ENCODE assay signal across 18 cellular contexts in genomic region chr13:74070513-74070912, GRCh38.
DNase-seq lines count a peak whose midpoint lies in the region; ATAC-seq and TF ChIP-seq lines count a peak whose summit lies in the region.
"Had no signal": no experiment of that assay in that cellular context is flagged by ENCODE, and none has a peak within 500 bp of the region (broad histone marks: within the 10 kb centered on the region; RNA-seq: fewer than 3 reads in every experiment).

No MANE protein-coding gene starts in this region.

- peaks cover 13 to 21% of the 10 kb centered on the region in 2 donors for H3K36me3 Mint-ChIP-seq in CD4-positive, alpha-beta memory T cell
- peaks cover 15% of the 10 kb centered on the region for H3K36me3 Mint-ChIP-seq in memory B cell

- no peak overlapping the region for H2AK5ac ChIP-seq in neuronal stem cell (ENCODE audit: low read depth, low read length)

- no peak overlapping the region for H3K9ac ChIP-seq in SU-DHL-6 (ENCODE audit: low read length)
- H3K9ac ChIP-seq in colonic mucosa (ENCODE audit: low read depth in 2 of 2, low read length in 2 of 2) = no peak overlapping the region
- H3K9ac ChIP-seq in neuronal stem cell (ENCODE audit: low read depth, low read length, poor library complexity) = no peak overlapping the region
- H3K9ac ChIP-seq: SK-N-SH had no signal

- H2BK120ac ChIP-seq in neuronal stem cell (ENCODE audit: low read depth, low read length) = no peak overlapping the region

- no peaks in the 10 kb centered on the region for H3K79me1 ChIP-seq in neuronal stem cell (ENCODE audit: low read depth, low read length)

- H3K9me2 ChIP-seq in SU-DHL-6 (replicated peaks; ENCODE audit: insufficient read depth, low read length) = no peaks in the 10 kb centered on the region
- H3K9me2 ChIP-seq: SK-N-SH had no signal

- no peak overlapping the region for H4K91ac ChIP-seq in neuronal stem cell (ENCODE audit: low read depth, low read length, poor library complexity)

- peaks cover 64 to 85% (median 78%) of the 10 kb centered on the region in 4 donors for H3K4me1 Mint-ChIP-seq in CD4-positive, alpha-beta memory T cell
- peaks cover 46% of the 10 kb centered on the region for H3K4me1 Mint-ChIP-seq in memory B cell

- no peaks in the 10 kb centered on the region for H3K79me2 ChIP-seq in SU-DHL-6 (ENCODE audit: insufficient read depth, low read length)

- H3K18ac ChIP-seq in neuronal stem cell (ENCODE audit: low read length) = no peak overlapping the region

- no peak overlapping the region for H3K4ac ChIP-seq in neuronal stem cell (ENCODE audit: low read length)

- no peak for DNase-seq in CD4-positive, alpha-beta memory T cell
- DNase-seq in memory B cell (ENCODE audit: low spot score in 2 of 2) (no peak), colonic mucosa (no peak), neuronal stem cell (ENCODE audit: low spot score) (no peak)
- DNase-seq in effector CD8-positive, alpha-beta T cell (lab: John Stamatoyannopoulos, UW) = no peak
- DNase-seq: body of pancreas, hypothalamus, left colon, NCI-H1417, NCI-H446 treated with DMSO at 0.1 percent for 48 hours, psoas muscle, SK-N-SH, WERI-Rb-1 had no signal

- H3F3A ChIP-seq in SU-DHL-6 (ENCODE audit: insufficient read depth) = no peaks in the 10 kb centered on the region

- H3K36me3 ChIP-seq in CD4-positive, alpha-beta memory T cell (ENCODE audit: insufficient read depth, low read length) = no peaks in the 10 kb centered on the region
- H3K36me3 ChIP-seq in SU-DHL-6 (ENCODE audit: low read length) (no peaks in the 10 kb centered on the region), colonic mucosa (no peaks in the 10 kb centered on the region), neuronal stem cell (replicated peaks in 1 of 2; ENCODE audit: control insufficient read depth in 2 of 2, insufficient read depth in 2 of 2, low read length in 2 of 2) (peaks cover 0 to 8% of the 10 kb centered on the region in 2 donors)
- H3K36me3 ChIP-seq: thoracic aorta, WERI-Rb-1 had no signal

- H3K23ac ChIP-seq in neuronal stem cell (ENCODE audit: low read depth, low read length, poor library complexity) = no peak overlapping the region

- no peak overlapping the region for H2AFZ ChIP-seq in SU-DHL-6 (ENCODE audit: low read depth, low read length, severe bottlenecking)
- no peak overlapping the region for H2AFZ ChIP-seq in neuronal stem cell (ENCODE audit: low read length)

- H4K8ac ChIP-seq in neuronal stem cell (ENCODE audit: low read depth, low read length) = no peak overlapping the region

- no peaks in the 10 kb centered on the region for H3K27me3 ChIP-seq in CD4-positive, alpha-beta memory T cell (ENCODE audit: insufficient read depth, low read length)
- H3K27me3 ChIP-seq in SU-DHL-6 (ENCODE audit: low read length) (no peaks in the 10 kb centered on the region), colonic mucosa (no peaks in the 10 kb centered on the region), neuronal stem cell (ENCODE audit: control insufficient read depth in 3 of 3, insufficient read depth in 3 of 3, low read depth in 1 of 3, low read length in 3 of 3) (no peaks in the 10 kb centered on the region)
- H3K27me3 ChIP-seq: body of pancreas had no signal

- H3K27me3 Mint-ChIP-seq in CD4-positive, alpha-beta memory T cell = no peaks in the 10 kb centered on the region
- H3K27me3 Mint-ChIP-seq in memory B cell = no peaks in the 10 kb centered on the region

- WGBS in neuronal stem cell (ENCODE audit: extremely low coverage in 2 of 2, insufficient read length in 2 of 2, insufficient replicate concordance in 1 of 2), 2 donors = no CpG with 5 or more reads among the region's 1 CpG

- intact Hi-C loops in CD4-positive, alpha-beta memory T cell (cut with micrococcal nuclease) = loop anchor here (1.0 to 5.0 kb wide), 5 partner anchors 8 to 216 kb away; no protein-coding TSS in a partner anchor
- intact Hi-C loops in colonic mucosa (cut with DNase I) = no loop called here

- H4K20me1 ChIP-seq in SU-DHL-6 (ENCODE audit: low read depth, low read length) = no peaks in the 10 kb centered on the region; the same call in 1 of the 2 replicates

- H2BK15ac ChIP-seq in neuronal stem cell (ENCODE audit: low read length) = no peak overlapping the region

- H3K4me3 Mint-ChIP-seq in CD4-positive, alpha-beta memory T cell = peak overlapping the region; percentile 68 to 89 (median 79)
- no peak overlapping the region for H3K4me3 Mint-ChIP-seq in memory B cell

- peaks cover 0 to 2% (median 0%) of the 10 kb centered on the region in 8 donors for H3K9me3 Mint-ChIP-seq in CD4-positive, alpha-beta memory T cell
- H3K9me3 Mint-ChIP-seq in memory B cell = peaks cover 1% of the 10 kb centered on the region

- POLR2A ChIA-PET in CD4-positive, alpha-beta memory T cell (lab: Charles Lee; ENCODE audit: partially characterized antibody) = interaction anchor here (0.5 to 7.0 kb wide), 22 partner anchors 8 to 314 kb away, joined by 3 to 51 read pairs (median 4); partner anchors contain the start of gene KLF12

- H3K4me3 ChIP-seq in CD4-positive, alpha-beta memory T cell (ENCODE audit: low read length in 2 of 2) = peak overlapping the region in 1 of 2 donors; percentile 43
- no peak overlapping the region for H3K4me3 ChIP-seq in SU-DHL-6 (ENCODE audit: insufficient read depth, low read length, poor library complexity, severe bottlenecking)
- no peak overlapping the region for H3K4me3 ChIP-seq in colonic mucosa
- H3K4me3 ChIP-seq in neuronal stem cell (ENCODE audit: low read length in 2 of 2) = no peak overlapping the region
- H3K4me3 ChIP-seq: body of pancreas, K562, psoas muscle, thoracic aorta had no signal

- CTCF ChIA-PET in CD4-positive, alpha-beta memory T cell (lab: Charles Lee; ENCODE audit: partially characterized antibody) = interaction anchor here (0.7 to 2.4 kb wide), 6 partner anchors 12 to 222 kb away, joined by 3 to 7 read pairs (median 3); no protein-coding TSS in a partner anchor

- peak overlapping the region; percentile 15 for H3K27ac ChIP-seq in CD4-positive, alpha-beta memory T cell (ENCODE audit: low read depth, low read length)
- H3K27ac ChIP-seq in SU-DHL-6 (ENCODE audit: low read depth, low read length) (no peak overlapping the region), colonic mucosa (no peak overlapping the region), neuronal stem cell (replicated peaks; ENCODE audit: low read length) (no peak overlapping the region)
- H3K27ac ChIP-seq: body of pancreas, psoas muscle, thoracic aorta, WERI-Rb-1 had no signal

- TF ChIP-seq CTCF in SU-DHL-6 (IDR thresholded peaks at IDR 0.05; ENCODE audit: insufficient read depth, low read length, poor library complexity, severe bottlenecking) = no peak
- no peak for TF ChIP-seq CTCF in colonic mucosa (IDR thresholded peaks at IDR 0.05)

- H2BK5ac ChIP-seq in neuronal stem cell (ENCODE audit: low read length) = no peak overlapping the region

- H2BK12ac ChIP-seq in neuronal stem cell (ENCODE audit: low read length) = no peak overlapping the region

- H3K4me2 ChIP-seq in SU-DHL-6 (ENCODE audit: low read depth, low read length, poor library complexity, severe bottlenecking) (peak overlapping the region; percentile 1), neuronal stem cell (ENCODE audit: insufficient read depth, low read length, poor library complexity, severe bottlenecking) (no peak overlapping the region)
- H3K4me2 ChIP-seq: SK-N-SH had no signal

- H3K14ac ChIP-seq in neuronal stem cell (ENCODE audit: low read length) = no peak overlapping the region

- peaks cover 92% of the 10 kb centered on the region for H3K4me1 ChIP-seq in CD4-positive, alpha-beta memory T cell (ENCODE audit: insufficient read depth, low read length)
- no peaks in the 10 kb centered on the region for H3K4me1 ChIP-seq in colonic mucosa
- no peaks in the 10 kb centered on the region for H3K4me1 ChIP-seq in neuronal stem cell (ENCODE audit: control insufficient read depth in 2 of 2, insufficient read depth in 1 of 2, low read depth in 1 of 2, low read length in 2 of 2)
- H3K4me1 ChIP-seq: body of pancreas had no signal

- peak overlapping the region; percentile 73 to 94 (median 89) for H3K27ac Mint-ChIP-seq in CD4-positive, alpha-beta memory T cell
- peak overlapping the region; percentile 20 for H3K27ac Mint-ChIP-seq in memory B cell

- peak; percentile 27 for ATAC-seq in GM18868 (IDR thresholded peaks at IDR 0.05; ENCODE audit: unreplicated experiment)
- no peak for ATAC-seq in memory B cell (ENCODE audit: low read depth)
- ATAC-seq in HG03342 (IDR thresholded peaks at IDR 0.05; ENCODE audit: unreplicated experiment) = no peak
- ATAC-seq: body of pancreas, K562, left colon, psoas muscle had no signal

- H3K9me3 ChIP-seq in CD4-positive, alpha-beta memory T cell (ENCODE audit: control insufficient read depth in 1 of 2, low read length in 2 of 2) = no peaks in the 10 kb centered on the region
- H3K9me3 ChIP-seq in SU-DHL-6 (ENCODE audit: insufficient read depth, low read length) (no peaks in the 10 kb centered on the region), colonic mucosa (no peaks in the 10 kb centered on the region), neuronal stem cell (replicated peaks in 1 of 2; ENCODE audit: control insufficient read depth in 2 of 2, insufficient read depth in 1 of 2, low read depth in 1 of 2, low read length in 2 of 2) (peaks cover 0 to 8% of the 10 kb centered on the region in 2 donors)
- H3K9me3 ChIP-seq: body of pancreas, psoas muscle, SK-N-SH, thoracic aorta had no signal
